In genomic region chr7:106285051-106285800, GRCh38 we compare ENCODE assay signal across 8 cellular contexts. TPM values are rescaled to one million over a fixed set of nuclear protein-coding genes. Genes with fewer than 3 reads are reported as not detected.
DNase-seq lines count a peak whose midpoint lies in the region; ATAC-seq and TF ChIP-seq lines count a peak whose summit lies in the region.

No MANE protein-coding gene starts in this region.

- DNase-seq in DMS153 treated with DMSO at 0.1 percent for 48 hours (lab: John Stamatoyannopoulos, UW; ENCODE audit: unreplicated experiment) (peak; percentile 95), OCI-M2 (lab: John Stamatoyannopoulos, UW; ENCODE audit: unreplicated experiment) (peak; percentile 76)
- peak; percentile 100 for DNase-seq in activated T-cell treated with anti-CD3 and anti-CD28 coated beads, Interleukin-2, amount 50 U/mL, for 24 hours
- peak; percentile 100 for DNase-seq in stimulated activated CD8-positive, alpha-beta memory T cell treated with anti-CD3 and anti-CD28 coated beads, Interleukin-4, amount 100 ng/mL, for 48 hours

- no peaks in the 10 kb centered on the region for H3K9me3 ChIP-seq in esophagus (ENCODE audit: control insufficient read depth in 2 of 2, insufficient read depth in 1 of 2, low read depth in 1 of 2, low read length in 1 of 2)
- H3K9me3 ChIP-seq in mucosa of stomach (ENCODE audit: control insufficient read depth, low read length): no peaks in the 10 kb centered on the region

- peaks cover 2% of the 10 kb centered on the region for H3K9me3 Mint-ChIP-seq in activated T-cell treated with anti-CD3 and anti-CD28 coated beads, Interleukin-2, amount 50 U/mL, for 24 hours

- TF ChIP-seq EP300 in Ishikawa (IDR thresholded peaks at IDR 0.05; ENCODE audit: borderline replicate concordance): no peak

- peaks cover 48% of the 10 kb centered on the region for H3K36me3 Mint-ChIP-seq in activated T-cell treated with anti-CD3 and anti-CD28 coated beads, Interleukin-2, amount 50 U/mL, for 24 hours (ENCODE audit: low read depth)

- peak; percentile 70 for ATAC-seq in GM21619 (IDR thresholded peaks at IDR 0.05; ENCODE audit: unreplicated experiment)

- H3K27me3 ChIP-seq in esophagus (ENCODE audit: control insufficient read depth in 1 of 2, insufficient read depth in 2 of 2, low read length in 2 of 2) (no peaks in the 10 kb centered on the region), mucosa of stomach (ENCODE audit: control insufficient read depth, insufficient read depth, low read length) (no peaks in the 10 kb centered on the region)

- H3K4me1 ChIP-seq in esophagus (ENCODE audit: control insufficient read depth in 2 of 2, insufficient read depth in 2 of 2, low read length in 1 of 2) (no peaks in the 10 kb centered on the region), mucosa of stomach (ENCODE audit: control insufficient read depth, insufficient read depth, low read length) (peaks cover 25% of the 10 kb centered on the region)

- peaks cover 51% of the 10 kb centered on the region for H3K4me1 Mint-ChIP-seq in activated T-cell treated with anti-CD3 and anti-CD28 coated beads, Interleukin-2, amount 50 U/mL, for 24 hours (ENCODE audit: low read depth)

- TF ChIP-seq RAD21 in Ishikawa (IDR thresholded peaks at IDR 0.05; ENCODE audit: low read depth): no peak

- peak overlapping the region; percentile 91 for H3K4me3 Mint-ChIP-seq in activated T-cell treated with anti-CD3 and anti-CD28 coated beads, Interleukin-2, amount 50 U/mL, for 24 hours

- H3K36me3 ChIP-seq in esophagus (ENCODE audit: control insufficient read depth in 2 of 2, insufficient read depth in 2 of 2, low read length in 1 of 2) (no peaks in the 10 kb centered on the region), mucosa of stomach (ENCODE audit: control insufficient read depth, insufficient read depth, low read length) (no peaks in the 10 kb centered on the region)

- 0 to 1% methylated on average over 65 to 68 of the region's 68 CpGs for WGBS in esophagus, 2 donors

- H3K9ac ChIP-seq in mucosa of stomach (ENCODE audit: low read length): peak overlapping the region; percentile 95

- no peaks in the 10 kb centered on the region for H3K27me3 Mint-ChIP-seq in activated T-cell treated with anti-CD3 and anti-CD28 coated beads, Interleukin-2, amount 50 U/mL, for 24 hours

- peak overlapping the region; percentile 82 to 83 for H3K4me3 ChIP-seq in esophagus (ENCODE audit: low read depth in 1 of 2, low read length in 2 of 2)
- peak overlapping the region; percentile 43 for H3K4me3 ChIP-seq in mucosa of stomach (ENCODE audit: low read length)

- H3K27ac ChIP-seq in esophagus (ENCODE audit: low read depth in 2 of 2, low read length in 1 of 2): peak overlapping the region; percentile 99

- peak overlapping the region; percentile 100 for H3K27ac Mint-ChIP-seq in activated T-cell treated with anti-CD3 and anti-CD28 coated beads, Interleukin-2, amount 50 U/mL, for 24 hours

TF ChIP-seq in Ishikawa, 13 proteins besides CTCF, POLR2A, EP300 and RAD21:
- no peak; the same call in 1 of the 2 replicates for TF ChIP-seq TAF1 (IDR thresholded peaks at IDR 0.05; ENCODE audit: low read depth)
- TF ChIP-seq TCF12 (IDR thresholded peaks at IDR 0.05; ENCODE audit: low read depth): peak; percentile 38; the same call in 1 of the 2 replicates
- TF ChIP-seq, protein P1, sequence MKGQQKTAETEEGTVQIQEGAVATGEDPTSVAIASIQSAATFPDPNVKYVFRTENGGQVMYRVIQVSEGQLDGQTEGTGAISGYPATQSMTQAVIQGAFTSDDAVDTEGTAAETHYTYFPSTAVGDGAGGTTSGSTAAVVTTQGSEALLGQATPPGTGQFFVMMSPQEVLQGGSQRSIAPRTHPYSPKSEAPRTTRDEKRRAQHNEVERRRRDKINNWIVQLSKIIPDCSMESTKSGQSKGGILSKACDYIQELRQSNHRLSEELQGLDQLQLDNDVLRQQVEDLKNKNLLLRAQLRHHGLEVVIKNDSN (IDR thresholded peaks at IDR 0.05): peak; percentile 83
- TF ChIP-seq EGR1 (IDR thresholded peaks at IDR 0.05): no peak
- TF ChIP-seq MAX (IDR thresholded peaks at IDR 0.05): peak; percentile 71; the same call in 1 of the 2 replicates
- TF ChIP-seq ZBTB7A (IDR thresholded peaks at IDR 0.05; ENCODE audit: low read depth): 0 out of 2 replicates have a peak, but pooled peaks have one; percentile 31
- peak; percentile 42; the same call in 1 of the 2 replicates for TF ChIP-seq CREB1 (IDR thresholded peaks at IDR 0.05; ENCODE audit: low read depth)
- no peak for TF ChIP-seq YY1 (IDR thresholded peaks at IDR 0.05; ENCODE audit: low read depth)
- no peak for TF ChIP-seq CEBPB (IDR thresholded peaks at IDR 0.05)
- TF ChIP-seq FOXM1 (IDR thresholded peaks at IDR 0.05; ENCODE audit: borderline replicate concordance, low read depth): no peak
- no peak; the same call in 1 of the 2 replicates for TF ChIP-seq TEAD4 (IDR thresholded peaks at IDR 0.05)

RNA-seq across cellular contexts. Expression of gene NAMPT, which starts 0.4 kb away (rescaled TPM):
- 100 to 1,000 TPM; 185 to 206 TPM for polyA plus RNA-seq in esophagus

Comparison
In these comparisons a context has a peak if more than half of its experiments do, and no peak if none do; other contexts are left out.
1. Peak in every context shown above with its lines: DNase-seq, ATAC-seq, H3K4me3 ChIP-seq and H3K27ac ChIP-seq.